8 cellular contexts compared by ENCODE assay signal in genomic region chr19:19459707-19460251, GRCh38. TPM values are rescaled to one million over a fixed set of nuclear protein-coding genes. Genes with fewer than 3 reads are reported as not detected.
DNase-seq lines count a peak whose midpoint lies in the region; ATAC-seq and TF ChIP-seq lines count a peak whose summit lies in the region.

No MANE protein-coding gene starts in this region.

- no peaks in the 10 kb centered on the region for H3K36me3 Mint-ChIP-seq in natural killer cell

- H3K4me3 ChIP-seq in dorsolateral prefrontal cortex: peak overlapping the region in 1 of 59 donors; percentile 14
- H3K4me3 ChIP-seq in thoracic aorta: no peak overlapping the region

- H3K4me3 Mint-ChIP-seq in natural killer cell: peak overlapping the region; percentile 95

- H3K27ac ChIP-seq in dorsolateral prefrontal cortex (peak overlapping the region in 36 of 59 donors; percentile 8 to 83 (median 58)), thoracic aorta (peak overlapping the region; percentile 76 to 82)

- peaks cover 61 to 72% of the 10 kb centered on the region in 2 donors for H3K4me1 ChIP-seq in thoracic aorta (ENCODE audit: control insufficient read depth in 1 of 2, low read depth in 2 of 2)

- no peaks in the 10 kb centered on the region for H3K36me3 ChIP-seq in thoracic aorta

- intact Hi-C loops in dorsolateral prefrontal cortex (cut with DNase I): no loop called here
- intact Hi-C loops in natural killer cell (cut with micrococcal nuclease): loop anchor here (1.0 to 5.0 kb wide), 4 partner anchors 8 to 52 kb away; partner anchors contain the start of gene GATAD2A

- H3K4me1 Mint-ChIP-seq in natural killer cell: peaks cover 78 to 82% of the 10 kb centered on the region in 2 donors

- H3K27ac Mint-ChIP-seq in natural killer cell: peak overlapping the region; percentile 97 to 100

- no peaks in the 10 kb centered on the region for H3K27me3 ChIP-seq in dorsolateral prefrontal cortex
- H3K27me3 ChIP-seq in thoracic aorta (replicated peaks; ENCODE audit: insufficient read depth): no peaks in the 10 kb centered on the region

- H3K9me3 Mint-ChIP-seq in natural killer cell: no peaks in the 10 kb centered on the region

- ATAC-seq in natural killer cell: peak; percentile 51 to 79 (median 67)
- no peak for ATAC-seq in thoracic aorta (ENCODE audit: insufficient number of reproducible peaks, low FRiP score, low read depth)
- ATAC-seq in HG03025 (IDR thresholded peaks at IDR 0.05; ENCODE audit: low FRiP score, unreplicated experiment): no peak

- no peaks in the 10 kb centered on the region for H3K27me3 Mint-ChIP-seq in natural killer cell (ENCODE audit: low read depth in 2 of 2)

- no peaks in the 10 kb centered on the region for H3K9me3 ChIP-seq in thoracic aorta

- peak; percentile 89 for DNase-seq in ELR (ENCODE audit: low read depth)
- peak; percentile 41 for DNase-seq in HPDE6-E6E7 (ENCODE audit: extremely low spot score)
- peak; percentile 53 for DNase-seq in activated CD4-positive, CD25-positive, alpha-beta regulatory T cell treated with anti-CD3 and anti-CD28 coated beads, Interleukin-2, amount 50 U/mL, for 72 hours
- DNase-seq in dorsolateral prefrontal cortex: peak in 2 of 10 donors; percentile 48 to 65
- DNase-seq in natural killer cell: peak; percentile 68
- DNase-seq in thoracic aorta (ENCODE audit: low spot score): no peak
- DNase-seq in ecto neural progenitor cell (ENCODE audit: low spot score): no peak

- TF ChIP-seq CTCF in dorsolateral prefrontal cortex (IDR thresholded peaks at IDR 0.05 in 54 of 56, conservative IDR thresholded peaks at IDR 0.05 in 2 of 56; ENCODE audit: low read depth in 1 of 56, partially characterized antibody in 56 of 56) (no peak), natural killer cell (IDR thresholded peaks at IDR 0.05) (no peak), thoracic aorta (IDR thresholded peaks at IDR 0.05) (no peak)

RNA-seq across cellular contexts. Expression of gene GATAD2A, which starts 54.3 kb away (rescaled TPM):
- total RNA-seq in dorsolateral prefrontal cortex (10 to 100 TPM; 27.7 to 72.8 (median 40.1) TPM), natural killer cell (100 to 1,000 TPM; 209 to 232 (median 230) TPM), thoracic aorta (10 to 100 TPM; 55.9 to 79.1 TPM)

RNA-seq across cellular contexts. Expression of gene TSSK6, which starts 55.6 kb away (rescaled TPM):
- 1 to 10 TPM in 103 of 120 experiments, under 1 TPM in 17; 0.44 to 4.5 (median 1.8) TPM for total RNA-seq in dorsolateral prefrontal cortex
- 1 to 10 TPM; 2.2 to 2.5 (median 2.3) TPM for total RNA-seq in natural killer cell
- total RNA-seq in thoracic aorta: 1 to 10 TPM; 1.5 to 3.6 TPM

RNA-seq across cellular contexts. Expression of gene NDUFA13, which starts 56.2 kb away (rescaled TPM):
- total RNA-seq in dorsolateral prefrontal cortex: 100 to 1,000 TPM; 270 to 471 (median 352) TPM
- total RNA-seq in natural killer cell: 100 to 1,000 TPM; 165 to 191 (median 188) TPM
- total RNA-seq in thoracic aorta: 10 to 100 TPM; 15.5 to 60.8 TPM

Comparison
In these comparisons a context has a peak if more than half of its experiments do, and no peak if none do; other contexts are left out.
1. DNase-seq: peak in ELR (single experiment), HPDE6-E6E7 (single experiment), activated CD4-positive, CD25-positive, alpha-beta regulatory T cell treated with anti-CD3 and anti-CD28 coated beads, Interleukin-2, amount 50 U/mL, for 72 hours (single experiment) and natural killer cell (single experiment); none in thoracic aorta (single experiment) and ecto neural progenitor cell (single experiment).
2. ATAC-seq: peak in natural killer cell (3 of 3); none in thoracic aorta (single experiment) and HG03025 (single experiment).